In genomic region chr15:66252411-66253295, GRCh38 we compare ENCODE assay signal across 8 cellular contexts. TPM values are rescaled to one million over a fixed set of nuclear protein-coding genes. Genes with fewer than 3 reads are reported as not detected.
DNase-seq lines count a peak whose midpoint lies in the region; ATAC-seq and TF ChIP-seq lines count a peak whose summit lies in the region.

No MANE protein-coding gene starts in this region.

- H3K27me3 ChIP-seq in KMS-11 (ENCODE audit: insufficient read depth, low read depth) (peaks cover 19% of the 10 kb centered on the region), smooth muscle cell (ENCODE audit: low read depth) (peaks cover 99% of the 10 kb centered on the region)

- H3K4me1 ChIP-seq in KMS-11 (ENCODE audit: low read depth, poor library complexity, severe bottlenecking) (no peaks in the 10 kb centered on the region), smooth muscle cell (ENCODE audit: low read depth) (peaks cover 18% of the 10 kb centered on the region)

- H3K79me2 ChIP-seq in KMS-11 (ENCODE audit: insufficient read depth, low read depth) (no peaks in the 10 kb centered on the region), smooth muscle cell (ENCODE audit: low read depth) (no peaks in the 10 kb centered on the region)

- TF ChIP-seq CTCF in KMS-11 (conservative IDR thresholded peaks at IDR 0.05; ENCODE audit: low read depth, low read length) (peak; percentile 46; the same call in 1 of the 2 replicates), cardiac fibroblast (IDR thresholded peaks at IDR 0.05; ENCODE audit: low read depth, low read length) (peak; percentile 57), smooth muscle cell (IDR thresholded peaks at IDR 0.05; ENCODE audit: borderline replicate concordance, insufficient read depth, poor library complexity, severe bottlenecking) (peak; percentile 63)

- H3K36me3 ChIP-seq in KMS-11 (ENCODE audit: insufficient read depth) (no peaks in the 10 kb centered on the region), smooth muscle cell (ENCODE audit: low read depth) (no peaks in the 10 kb centered on the region)

- no peaks in the 10 kb centered on the region for H3K9me3 ChIP-seq in smooth muscle cell (replicated peaks; ENCODE audit: low read depth)

- H3K27ac ChIP-seq in KMS-11 (no peak overlapping the region), smooth muscle cell (ENCODE audit: low read depth) (no peak overlapping the region)

- peak overlapping the region; percentile 92 for H2AFZ ChIP-seq in KMS-11 (ENCODE audit: low read depth)
- H2AFZ ChIP-seq in smooth muscle cell (ENCODE audit: low read depth), result peak overlapping the region; percentile 75

- peak overlapping the region; percentile 15; the same call in 1 of the 2 replicates for H3K9ac ChIP-seq in KMS-11
- H3K9ac ChIP-seq in smooth muscle cell (ENCODE audit: low read depth), result no peak overlapping the region

- H3K4me3 ChIP-seq in KMS-11 (IDR thresholded peaks at IDR 0.05; ENCODE audit: insufficient read depth, low read depth, low read length) (no peak overlapping the region), cardiac fibroblast (replicated peaks in 1 of 2; ENCODE audit: low read depth in 2 of 2, low read length in 2 of 2) (peak overlapping the region; percentile 40 to 41), smooth muscle cell (peak overlapping the region; percentile 57)

- H3K4me2 ChIP-seq in KMS-11, result peak overlapping the region; percentile 94
- H3K4me2 ChIP-seq in smooth muscle cell, result peak overlapping the region; percentile 98

- H3F3A ChIP-seq in smooth muscle cell (ENCODE audit: low read depth), result no peaks in the 10 kb centered on the region

- DNase-seq in DMS53 treated with DMSO at 0.1 percent for 48 hours (lab: John Stamatoyannopoulos, UW; ENCODE audit: unreplicated experiment) (peak; percentile 17), T-helper 9 cell (peak; percentile 30), cardiac fibroblast (ENCODE audit: low read depth in 2 of 2) (peak; percentile 42 to 47), iris pigment epithelial cell (ENCODE audit: low read depth) (peak; percentile 49), smooth muscle cell (lab: John Stamatoyannopoulos, UW; ENCODE audit: unreplicated experiment) (no peak)

- H4K20me1 ChIP-seq in KMS-11 (ENCODE audit: insufficient read depth) (no peaks in the 10 kb centered on the region), smooth muscle cell (ENCODE audit: low read depth) (peaks cover 7% of the 10 kb centered on the region)

- no peak for ATAC-seq in HG03469 (IDR thresholded peaks at IDR 0.05; ENCODE audit: unreplicated experiment)
- no peak for ATAC-seq in HG02759 (IDR thresholded peaks at IDR 0.05; ENCODE audit: unreplicated experiment)

- 1% methylated on average over 78 of the region's 79 CpGs for WGBS in smooth muscle cell (ENCODE audit: low lambda C conversion rate)

RNA-seq across cellular contexts. Expression of gene MEGF11, which starts 0.9 kb away (rescaled TPM):
- total RNA-seq in smooth muscle cell, result not detected in 2 replicates
- polyA plus RNA-seq in smooth muscle cell, result 0.08 and 0.40 TPM in 2 replicates

RNA-seq across cellular contexts. Expression of gene DIS3L, which starts 40.7 kb away (rescaled TPM):
- total RNA-seq in smooth muscle cell, result 15.2 and 15.4 TPM in 2 replicates
- polyA plus RNA-seq in smooth muscle cell, result 10.5 and 17.0 TPM in 2 replicates
